23 cellular contexts compared by ENCODE assay signal in the genomic region with DNA sequence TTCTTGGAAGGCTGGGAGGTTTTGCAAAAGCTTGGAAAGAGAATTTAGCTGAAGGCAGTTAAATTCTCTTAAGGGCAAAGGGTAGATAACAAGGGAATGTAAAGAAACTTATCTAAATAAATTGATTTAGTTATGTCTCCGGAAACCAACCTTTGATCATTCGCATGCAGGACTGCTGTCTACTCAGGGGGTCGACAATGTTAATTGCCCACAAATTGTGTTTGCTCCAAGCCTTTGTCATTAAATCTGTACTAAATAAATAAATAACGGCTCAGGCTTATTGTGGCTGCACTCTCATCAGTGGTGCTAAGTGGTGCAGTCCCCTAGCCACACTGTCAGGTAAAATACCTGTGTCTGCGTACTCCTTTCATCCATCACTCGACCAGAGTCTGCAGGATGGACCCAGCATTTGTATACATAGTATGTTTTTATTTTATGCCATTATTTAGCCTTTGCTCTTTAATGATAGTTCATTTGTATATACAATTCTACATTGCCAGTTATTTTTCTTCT.
"Had no signal": no experiment of that assay in that cellular context is flagged by ENCODE, and none has a peak within 500 bp of the region (broad histone marks: within the 10 kb centered on the region; RNA-seq: fewer than 3 reads in every experiment).

No MANE protein-coding gene starts in this region.

- H3K36me3 ChIP-seq: left lung, neural progenitor cell, spleen, tibial nerve, upper lobe of right lung, uterus had no signal

- H3K27me3 ChIP-seq: left lung, neural progenitor cell, testis, tibial nerve, upper lobe of right lung, uterus had no signal

- ATAC-seq: effector memory CD8-positive, alpha-beta T cell; left cardiac atrium; left lung; naive thymus-derived CD4-positive, alpha-beta T cell; psoas muscle; right cardiac atrium; stimulated activated memory B cell treated with anti-CD40 and anti-IgM and Interleukin-4, amounts not matched to agents 10 μg/mL and 1 μg/mL and 100 μg/mL, for 72 hours; stimulated activated naive CD8-positive, alpha-beta T cell treated with anti-CD3 and anti-CD28 coated beads, Interleukin-15, Interleukin-2, amounts not matched to agents 100 U/mL and 50 U/mL, for 24 hours; upper lobe of right lung had no signal

- H3K9me3 ChIP-seq: left lung, psoas muscle, spleen, testis, tibial nerve, upper lobe of right lung, uterus had no signal

- H3K9ac ChIP-seq: neural progenitor cell had no signal

- DNase-seq: cortex of kidney; effector memory CD8-positive, alpha-beta T cell; left cardiac atrium; left lung; mesenchymal stem cell; midbrain; naive thymus-derived CD4-positive, alpha-beta T cell; nucleus accumbens; psoas muscle; right cardiac atrium; spleen; stimulated activated CD4-positive, alpha-beta T cell treated with anti-CD3 and anti-CD28 coated beads, Interleukin-4, amount 100 ng/mL, for 4 hours; stimulated activated naive CD8-positive, alpha-beta T cell treated with anti-CD3 and anti-CD28 coated beads, Interleukin-15, Interleukin-2, amounts not matched to agents 100 U/mL and 50 U/mL, for 24 hours; substantia nigra; testis; upper lobe of right lung; uterus had no signal

- H2AFZ ChIP-seq: neural progenitor cell had no signal

- H3K4me2 ChIP-seq: neural progenitor cell had no signal

- H3K4me1 ChIP-seq: left lung, neural progenitor cell, psoas muscle, spleen, testis, tibial nerve, upper lobe of right lung, uterus had no signal

- H3K4me3 ChIP-seq: left lung, neural progenitor cell, psoas muscle, skin epidermis, spleen, testis, tibial nerve, upper lobe of right lung, uterus had no signal

- H3K27ac ChIP-seq: left lung, neural progenitor cell, psoas muscle, skin epidermis, spleen, testis, tibial nerve, upper lobe of right lung, uterus had no signal

- FAIRE-seq: frontal cortex, islet of Langerhans had no signal
